ENCODE assay signal across 1 cellular context in the genomic region with DNA sequence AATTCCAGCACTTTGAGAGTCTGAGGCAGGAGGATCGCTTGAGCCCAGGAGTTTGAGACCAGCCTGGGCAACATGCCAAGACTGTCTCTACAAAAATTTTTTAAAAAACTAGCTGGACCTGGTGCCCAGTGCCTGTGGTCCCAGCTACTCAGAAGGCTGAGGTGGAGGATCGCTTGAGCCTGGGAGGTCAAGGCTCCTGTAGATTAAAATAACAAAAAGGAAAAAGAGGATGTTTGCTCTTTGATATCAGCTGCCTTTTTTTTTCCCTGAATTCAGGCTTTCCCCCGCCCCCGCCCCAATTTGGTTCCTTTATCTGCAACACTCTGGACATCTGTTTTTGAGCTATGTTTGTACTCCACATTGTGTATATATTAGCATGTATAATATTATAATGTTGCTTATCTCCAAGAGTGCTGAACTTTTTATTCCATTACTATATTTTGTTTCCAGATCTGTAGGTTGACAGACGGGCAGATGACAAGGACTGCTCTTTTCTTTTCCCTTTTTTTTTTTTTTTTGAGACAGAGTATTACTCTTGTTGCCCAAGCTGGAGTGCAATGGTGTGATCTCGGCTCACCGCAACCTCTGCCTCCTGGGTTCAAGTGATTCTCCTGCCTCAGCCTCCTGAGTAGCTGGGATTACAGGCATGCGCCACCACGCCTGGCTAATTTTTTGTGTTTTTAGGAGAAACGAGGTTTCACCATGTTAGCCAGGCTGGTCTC.
TF ChIP-seq lines count a peak whose summit lies in the region.

No MANE protein-coding gene starts in this region.

TF ChIP-seq in K562, 482 proteins besides CTCF, POLR2A, EP300 and RAD21 (continued from another document and continues in another):
- TF ChIP-seq ZNF778 (CRISPR knock-in tag; IDR thresholded peaks at IDR 0.05) (no peak), MEF2A (IDR thresholded peaks at IDR 0.05; ENCODE audit: control insufficient read depth, low read depth, low read length) (no peak), ZFX (CRISPR knock-in tag; IDR thresholded peaks at IDR 0.05) (no peak), ZNF232 (CRISPR knock-in tag; IDR thresholded peaks at IDR 0.05) (no peak), ZBED1 (IDR thresholded peaks at IDR 0.05) (no peak), CBFA2T3 (IDR thresholded peaks at IDR 0.05) (peak; percentile 85), CXXC5 (CRISPR knock-in tag; IDR thresholded peaks at IDR 0.05) (peak; percentile 42), ETV6 (IDR thresholded peaks at IDR 0.05; ENCODE audit: borderline replicate concordance in 1 of 2, low read depth in 2 of 2, low read length in 1 of 2) (0 out of 4 replicates have a peak, but pooled peaks of 1 of the 2 experiments have one; percentile 23), ETV6 (CRISPR knock-in tag; IDR thresholded peaks at IDR 0.05; ENCODE audit: borderline replicate concordance) (no peak), FOXK2 (conservative IDR thresholded peaks at IDR 0.05 in 1 of 2, IDR thresholded peaks at IDR 0.05 in 1 of 2; ENCODE audit: low read depth in 2 of 2) (peak in 1 of 2 experiments; percentile 37; a peak in 1 of 4 replicates), CEBPG (CRISPR knock-in tag; IDR thresholded peaks at IDR 0.05) (no peak), CEBPG (tag; conservative IDR thresholded peaks at IDR 0.05 in 1 of 2, IDR thresholded peaks at IDR 0.05 in 1 of 2) (no peak), ZFP1 (CRISPR knock-in tag; IDR thresholded peaks at IDR 0.05) (no peak), TEAD4 (IDR thresholded peaks at IDR 0.05; ENCODE audit: low read length) (peak; percentile 80), TEAD4 (CRISPR knock-in tag; IDR thresholded peaks at IDR 0.05; ENCODE audit: borderline replicate concordance) (no peak), NR4A1 (CRISPR knock-in tag; IDR thresholded peaks at IDR 0.05) (no peak), NR4A1 (tag; IDR thresholded peaks at IDR 0.05) (peak; percentile 42), ZKSCAN1 (IDR thresholded peaks at IDR 0.05; ENCODE audit: low read depth, low read length) (no peak), ZNF217 (CRISPR knock-in tag; IDR thresholded peaks at IDR 0.05) (no peak), ZSCAN29 (IDR thresholded peaks at IDR 0.05) (no peak), GTF2A2 (tag; IDR thresholded peaks at IDR 0.05) (no peak), SIX5 (IDR thresholded peaks at IDR 0.05; ENCODE audit: borderline replicate concordance in 1 of 2, insufficient read depth in 1 of 2, low read depth in 1 of 2, low read length in 2 of 2) (no peak), SP1 (CRISPR knock-in tag; IDR thresholded peaks at IDR 0.05) (peak; percentile 26; the same call in 1 of the 2 replicates)
- TF ChIP-seq, protein P1, sequence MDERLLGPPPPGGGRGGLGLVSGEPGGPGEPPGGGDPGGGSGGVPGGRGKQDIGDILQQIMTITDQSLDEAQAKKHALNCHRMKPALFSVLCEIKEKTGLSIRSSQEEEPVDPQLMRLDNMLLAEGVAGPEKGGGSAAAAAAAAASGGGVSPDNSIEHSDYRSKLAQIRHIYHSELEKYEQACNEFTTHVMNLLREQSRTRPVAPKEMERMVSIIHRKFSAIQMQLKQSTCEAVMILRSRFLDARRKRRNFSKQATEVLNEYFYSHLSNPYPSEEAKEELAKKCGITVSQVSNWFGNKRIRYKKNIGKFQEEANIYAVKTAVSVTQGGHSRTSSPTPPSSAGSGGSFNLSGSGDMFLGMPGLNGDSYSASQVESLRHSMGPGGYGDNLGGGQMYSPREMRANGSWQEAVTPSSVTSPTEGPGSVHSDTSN (CRISPR knock-in tag; IDR thresholded peaks at IDR 0.05; ENCODE audit: low read depth): no peak
- TF ChIP-seq, protein P1 (tag; conservative IDR thresholded peaks at IDR 0.05; ENCODE audit: low read depth): peak; percentile 67; the same call in 1 of the 2 replicates
- TF ChIP-seq, protein P2, sequence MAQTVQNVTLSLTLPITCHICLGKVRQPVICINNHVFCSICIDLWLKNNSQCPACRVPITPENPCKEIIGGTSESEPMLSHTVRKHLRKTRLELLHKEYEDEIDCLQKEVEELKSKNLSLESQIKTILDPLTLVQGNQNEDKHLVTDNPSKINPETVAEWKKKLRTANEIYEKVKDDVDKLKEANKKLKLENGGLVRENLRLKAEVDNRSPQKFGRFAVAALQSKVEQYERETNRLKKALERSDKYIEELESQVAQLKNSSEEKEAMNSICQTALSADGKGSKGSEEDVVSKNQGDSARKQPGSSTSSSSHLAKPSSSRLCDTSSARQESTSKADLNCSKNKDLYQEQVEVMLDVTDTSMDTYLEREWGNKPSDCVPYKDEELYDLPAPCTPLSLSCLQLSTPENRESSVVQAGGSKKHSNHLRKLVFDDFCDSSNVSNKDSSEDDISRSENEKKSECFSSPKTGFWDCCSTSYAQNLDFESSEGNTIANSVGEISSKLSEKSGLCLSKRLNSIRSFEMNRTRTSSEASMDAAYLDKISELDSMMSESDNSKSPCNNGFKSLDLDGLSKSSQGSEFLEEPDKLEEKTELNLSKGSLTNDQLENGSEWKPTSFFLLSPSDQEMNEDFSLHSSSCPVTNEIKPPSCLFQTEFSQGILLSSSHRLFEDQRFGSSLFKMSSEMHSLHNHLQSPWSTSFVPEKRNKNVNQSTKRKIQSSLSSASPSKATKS (CRISPR knock-in tag; IDR thresholded peaks at IDR 0.05): no peak
- TF ChIP-seq, protein P3, sequence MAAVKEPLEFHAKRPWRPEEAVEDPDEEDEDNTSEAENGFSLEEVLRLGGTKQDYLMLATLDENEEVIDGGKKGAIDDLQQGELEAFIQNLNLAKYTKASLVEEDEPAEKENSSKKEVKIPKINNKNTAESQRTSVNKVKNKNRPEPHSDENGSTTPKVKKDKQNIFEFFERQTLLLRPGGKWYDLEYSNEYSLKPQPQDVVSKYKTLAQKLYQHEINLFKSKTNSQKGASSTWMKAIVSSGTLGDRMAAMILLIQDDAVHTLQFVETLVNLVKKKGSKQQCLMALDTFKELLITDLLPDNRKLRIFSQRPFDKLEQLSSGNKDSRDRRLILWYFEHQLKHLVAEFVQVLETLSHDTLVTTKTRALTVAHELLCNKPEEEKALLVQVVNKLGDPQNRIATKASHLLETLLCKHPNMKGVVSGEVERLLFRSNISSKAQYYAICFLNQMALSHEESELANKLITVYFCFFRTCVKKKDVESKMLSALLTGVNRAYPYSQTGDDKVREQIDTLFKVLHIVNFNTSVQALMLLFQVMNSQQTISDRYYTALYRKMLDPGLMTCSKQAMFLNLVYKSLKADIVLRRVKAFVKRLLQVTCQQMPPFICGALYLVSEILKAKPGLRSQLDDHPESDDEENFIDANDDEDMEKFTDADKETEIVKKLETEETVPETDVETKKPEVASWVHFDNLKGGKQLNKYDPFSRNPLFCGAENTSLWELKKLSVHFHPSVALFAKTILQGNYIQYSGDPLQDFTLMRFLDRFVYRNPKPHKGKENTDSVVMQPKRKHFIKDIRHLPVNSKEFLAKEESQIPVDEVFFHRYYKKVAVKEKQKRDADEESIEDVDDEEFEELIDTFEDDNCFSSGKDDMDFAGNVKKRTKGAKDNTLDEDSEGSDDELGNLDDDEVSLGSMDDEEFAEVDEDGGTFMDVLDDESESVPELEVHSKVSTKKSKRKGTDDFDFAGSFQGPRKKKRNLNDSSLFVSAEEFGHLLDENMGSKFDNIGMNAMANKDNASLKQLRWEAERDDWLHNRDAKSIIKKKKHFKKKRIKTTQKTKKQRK (IDR thresholded peaks at IDR 0.05; ENCODE audit: borderline replicate concordance, low read depth, low read length): no peak
- TF ChIP-seq, protein P4, sequence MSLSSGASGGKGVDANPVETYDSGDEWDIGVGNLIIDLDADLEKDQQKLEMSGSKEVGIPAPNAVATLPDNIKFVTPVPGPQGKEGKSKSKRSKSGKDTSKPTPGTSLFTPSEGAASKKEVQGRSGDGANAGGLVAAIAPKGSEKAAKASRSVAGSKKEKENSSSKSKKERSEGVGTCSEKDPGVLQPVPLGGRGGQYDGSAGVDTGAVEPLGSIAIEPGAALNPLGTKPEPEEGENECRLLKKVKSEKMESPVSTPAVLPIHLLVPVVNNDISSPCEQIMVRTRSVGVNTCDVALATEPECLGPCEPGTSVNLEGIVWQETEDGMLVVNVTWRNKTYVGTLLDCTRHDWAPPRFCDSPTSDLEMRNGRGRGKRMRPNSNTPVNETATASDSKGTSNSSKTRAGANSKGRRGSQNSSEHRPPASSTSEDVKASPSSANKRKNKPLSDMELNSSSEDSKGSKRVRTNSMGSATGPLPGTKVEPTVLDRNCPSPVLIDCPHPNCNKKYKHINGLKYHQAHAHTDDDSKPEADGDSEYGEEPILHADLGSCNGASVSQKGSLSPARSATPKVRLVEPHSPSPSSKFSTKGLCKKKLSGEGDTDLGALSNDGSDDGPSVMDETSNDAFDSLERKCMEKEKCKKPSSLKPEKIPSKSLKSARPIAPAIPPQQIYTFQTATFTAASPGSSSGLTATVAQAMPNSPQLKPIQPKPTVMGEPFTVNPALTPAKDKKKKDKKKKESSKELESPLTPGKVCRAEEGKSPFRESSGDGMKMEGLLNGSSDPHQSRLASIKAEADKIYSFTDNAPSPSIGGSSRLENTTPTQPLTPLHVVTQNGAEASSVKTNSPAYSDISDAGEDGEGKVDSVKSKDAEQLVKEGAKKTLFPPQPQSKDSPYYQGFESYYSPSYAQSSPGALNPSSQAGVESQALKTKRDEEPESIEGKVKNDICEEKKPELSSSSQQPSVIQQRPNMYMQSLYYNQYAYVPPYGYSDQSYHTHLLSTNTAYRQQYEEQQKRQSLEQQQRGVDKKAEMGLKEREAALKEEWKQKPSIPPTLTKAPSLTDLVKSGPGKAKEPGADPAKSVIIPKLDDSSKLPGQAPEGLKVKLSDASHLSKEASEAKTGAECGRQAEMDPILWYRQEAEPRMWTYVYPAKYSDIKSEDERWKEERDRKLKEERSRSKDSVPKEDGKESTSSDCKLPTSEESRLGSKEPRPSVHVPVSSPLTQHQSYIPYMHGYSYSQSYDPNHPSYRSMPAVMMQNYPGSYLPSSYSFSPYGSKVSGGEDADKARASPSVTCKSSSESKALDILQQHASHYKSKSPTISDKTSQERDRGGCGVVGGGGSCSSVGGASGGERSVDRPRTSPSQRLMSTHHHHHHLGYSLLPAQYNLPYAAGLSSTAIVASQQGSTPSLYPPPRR (CRISPR knock-in tag; IDR thresholded peaks at IDR 0.05; ENCODE audit: borderline replicate concordance): no peak
- TF ChIP-seq, protein P5, sequence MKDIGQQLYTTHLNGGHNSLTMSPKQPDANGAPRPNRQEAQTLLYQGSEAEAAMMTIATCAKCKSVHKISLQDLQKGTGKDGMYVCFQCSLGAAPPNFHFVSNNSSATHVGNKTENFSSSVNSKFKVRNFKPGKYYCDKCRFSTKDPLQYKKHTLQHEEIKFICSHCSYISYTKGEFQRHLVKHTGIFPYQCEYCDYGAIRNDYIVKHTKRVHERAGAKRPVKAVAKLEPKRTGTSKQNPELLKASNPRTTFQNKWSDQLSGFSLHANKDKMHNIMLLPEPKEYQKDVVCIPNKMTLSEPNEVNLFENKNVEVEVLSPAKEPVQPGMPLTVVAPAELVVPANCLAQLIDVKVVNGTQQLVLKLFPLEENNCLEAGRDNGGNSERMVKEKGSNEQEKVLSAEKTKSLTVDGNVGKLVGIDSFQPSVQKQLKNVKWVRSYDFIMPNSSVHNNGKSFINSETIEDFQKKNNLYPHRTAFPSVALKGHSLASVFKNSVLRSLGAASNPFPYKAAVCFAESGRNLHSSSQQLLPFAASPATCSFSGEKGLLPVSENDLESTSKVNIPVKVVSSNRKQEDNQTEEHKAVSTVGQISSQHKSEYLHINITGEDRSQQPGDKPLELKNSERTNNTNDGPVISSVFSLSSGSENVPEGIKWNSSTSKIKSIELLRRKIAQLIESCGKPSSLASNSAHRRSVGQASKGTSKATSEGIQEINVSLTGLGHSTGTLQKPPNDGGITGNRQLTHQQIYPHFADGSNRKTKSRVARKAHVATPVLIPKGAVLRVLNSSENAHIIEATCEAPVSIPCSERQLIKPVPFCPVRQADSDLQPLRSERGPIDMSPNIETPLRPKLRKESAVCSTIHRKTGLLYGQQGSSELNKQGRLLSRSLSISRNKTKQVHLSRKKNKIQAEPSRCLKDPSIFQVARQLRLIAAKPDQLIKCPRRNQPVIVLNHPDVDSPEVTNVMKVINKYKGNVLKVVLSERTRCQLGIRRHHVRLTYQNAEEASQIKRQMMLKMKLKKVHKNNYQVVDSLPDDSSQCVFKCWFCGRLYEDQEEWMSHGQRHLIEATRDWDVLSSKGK (CRISPR knock-in tag; IDR thresholded peaks at IDR 0.05): no peak
- TF ChIP-seq, protein P6, sequence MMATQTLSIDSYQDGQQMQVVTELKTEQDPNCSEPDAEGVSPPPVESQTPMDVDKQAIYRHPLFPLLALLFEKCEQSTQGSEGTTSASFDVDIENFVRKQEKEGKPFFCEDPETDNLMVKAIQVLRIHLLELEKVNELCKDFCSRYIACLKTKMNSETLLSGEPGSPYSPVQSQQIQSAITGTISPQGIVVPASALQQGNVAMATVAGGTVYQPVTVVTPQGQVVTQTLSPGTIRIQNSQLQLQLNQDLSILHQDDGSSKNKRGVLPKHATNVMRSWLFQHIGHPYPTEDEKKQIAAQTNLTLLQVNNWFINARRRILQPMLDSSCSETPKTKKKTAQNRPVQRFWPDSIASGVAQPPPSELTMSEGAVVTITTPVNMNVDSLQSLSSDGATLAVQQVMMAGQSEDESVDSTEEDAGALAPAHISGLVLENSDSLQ (IDR thresholded peaks at IDR 0.05): peak; percentile 81
- TF ChIP-seq, protein P7, sequence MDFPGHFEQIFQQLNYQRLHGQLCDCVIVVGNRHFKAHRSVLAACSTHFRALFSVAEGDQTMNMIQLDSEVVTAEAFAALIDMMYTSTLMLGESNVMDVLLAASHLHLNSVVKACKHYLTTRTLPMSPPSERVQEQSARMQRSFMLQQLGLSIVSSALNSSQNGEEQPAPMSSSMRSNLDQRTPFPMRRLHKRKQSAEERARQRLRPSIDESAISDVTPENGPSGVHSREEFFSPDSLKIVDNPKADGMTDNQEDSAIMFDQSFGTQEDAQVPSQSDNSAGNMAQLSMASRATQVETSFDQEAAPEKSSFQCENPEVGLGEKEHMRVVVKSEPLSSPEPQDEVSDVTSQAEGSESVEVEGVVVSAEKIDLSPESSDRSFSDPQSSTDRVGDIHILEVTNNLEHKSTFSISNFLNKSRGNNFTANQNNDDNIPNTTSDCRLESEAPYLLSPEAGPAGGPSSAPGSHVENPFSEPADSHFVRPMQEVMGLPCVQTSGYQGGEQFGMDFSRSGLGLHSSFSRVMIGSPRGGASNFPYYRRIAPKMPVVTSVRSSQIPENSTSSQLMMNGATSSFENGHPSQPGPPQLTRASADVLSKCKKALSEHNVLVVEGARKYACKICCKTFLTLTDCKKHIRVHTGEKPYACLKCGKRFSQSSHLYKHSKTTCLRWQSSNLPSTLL (IDR thresholded peaks at IDR 0.05): no peak
